ENCODE assay signal across 26 cellular contexts in the genomic region with DNA sequence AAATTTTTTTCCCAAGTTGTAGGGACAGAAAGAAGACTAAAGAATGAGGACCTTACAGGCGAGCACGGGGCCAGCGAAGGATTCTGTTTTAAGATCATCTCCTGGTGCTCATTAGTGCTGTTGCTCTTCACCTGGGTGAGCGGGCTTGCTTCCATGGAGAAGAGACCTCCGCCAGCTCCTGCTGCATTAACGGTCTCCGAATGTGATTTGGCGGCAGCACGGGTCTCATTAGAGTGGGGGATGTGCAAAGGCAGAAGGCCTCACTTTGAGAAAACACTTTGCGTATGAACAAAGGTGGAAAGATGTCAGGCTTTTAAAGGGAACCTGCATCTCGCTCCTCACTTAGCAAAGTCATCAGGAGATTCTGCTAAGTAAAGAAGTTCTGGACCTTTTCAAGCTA.
DNase-seq lines count a peak whose midpoint lies in the region; ATAC-seq, FAIRE-seq and TF ChIP-seq lines count a peak whose summit lies in the region.
"Had no signal": no experiment of that assay in that cellular context is flagged by ENCODE, and none has a peak within 500 bp of the region (broad histone marks: within the 10 kb centered on the region; RNA-seq: fewer than 3 reads in every experiment).

No MANE protein-coding gene starts in this region.

- peak; percentile 72 for FAIRE-seq in G401.6 (lab: Jason Lieb, UNC)
- FAIRE-seq: K562 had no signal

- H3K4me3 ChIP-seq in HUES6 (ENCODE audit: low read depth, low read length): no peak overlapping the region
- no peak overlapping the region for H3K4me3 ChIP-seq in neural progenitor cell
- H3K4me3 ChIP-seq: GM23248, K562, PC-9, SJSA1 had no signal

- H2AFZ ChIP-seq in neural progenitor cell (replicated peaks): peak overlapping the region; percentile 47
- H2AFZ ChIP-seq: GM23248, PC-9 had no signal

- H3K9ac ChIP-seq in HUES6 (ENCODE audit: low read length): peak overlapping the region; percentile 68
- H3K9ac ChIP-seq in neural progenitor cell: no peak overlapping the region
- H3K9ac ChIP-seq: GM23248 had no signal

- H3K36me3 ChIP-seq in HUES6 (ENCODE audit: control insufficient read depth, insufficient read depth, low read length) (no peaks in the 10 kb centered on the region), neural progenitor cell (no peaks in the 10 kb centered on the region)
- H3K36me3 ChIP-seq: SJSA1 had no signal

- peaks cover 54% of the 10 kb centered on the region for H3K4me1 Mint-ChIP-seq in glutamatergic neuron (ENCODE audit: low read depth, unreplicated experiment)
- H3K4me1 Mint-ChIP-seq in neural progenitor cell: peaks cover 29% of the 10 kb centered on the region

- TF ChIP-seq CTCF in glutamatergic neuron (IDR thresholded peaks at IDR 0.05; ENCODE audit: partially characterized antibody, unreplicated experiment) (no peak), neural progenitor cell (IDR thresholded peaks at IDR 0.05) (no peak)

- no peaks in the 10 kb centered on the region; the same call in 1 of the 2 replicates for H3K9me3 ChIP-seq in HUES6 (ENCODE audit: control insufficient read depth, insufficient read depth, low read depth, low read length)
- no peaks in the 10 kb centered on the region for H3K9me3 ChIP-seq in neural progenitor cell (ENCODE audit: low read depth)
- H3K9me3 ChIP-seq: SJSA1 had no signal

- H4K20me1 ChIP-seq in neural progenitor cell (ENCODE audit: low read depth): no peaks in the 10 kb centered on the region

- H3K27ac Mint-ChIP-seq in glutamatergic neuron (ENCODE audit: unreplicated experiment): peak overlapping the region; percentile 85
- no peak overlapping the region for H3K27ac Mint-ChIP-seq in neural progenitor cell

- H3K27ac ChIP-seq in HUES6 (ENCODE audit: low read depth, low read length) (peak overlapping the region; percentile 74; the same call in 1 of the 2 replicates), neural progenitor cell (no peak overlapping the region)
- H3K27ac ChIP-seq: GM23248, PC-9, SJSA1 had no signal

- H3K4me3 Mint-ChIP-seq in glutamatergic neuron (ENCODE audit: unreplicated experiment): no peak overlapping the region
- no peak overlapping the region for H3K4me3 Mint-ChIP-seq in neural progenitor cell
- H3K4me3 Mint-ChIP-seq: CD8-positive, alpha-beta memory T cell had no signal

- H3K4me1 ChIP-seq in HUES6 (ENCODE audit: control insufficient read depth, insufficient read depth, low read length) (peaks cover 32% of the 10 kb centered on the region), neural progenitor cell (peaks cover 32% of the 10 kb centered on the region)

- peaks cover 7% of the 10 kb centered on the region for H3F3A ChIP-seq in neural progenitor cell (ENCODE audit: low read depth)

- H3K27me3 ChIP-seq in HUES6 (ENCODE audit: control insufficient read depth, insufficient read depth, low read length): no peaks in the 10 kb centered on the region
- no peaks in the 10 kb centered on the region for H3K27me3 ChIP-seq in neural progenitor cell
- H3K27me3 ChIP-seq: SJSA1 had no signal

- H3K36me3 Mint-ChIP-seq in glutamatergic neuron (ENCODE audit: unreplicated experiment) (no peaks in the 10 kb centered on the region), neural progenitor cell (no peaks in the 10 kb centered on the region)

- peaks cover 7% of the 10 kb centered on the region for H3K9me3 Mint-ChIP-seq in glutamatergic neuron (ENCODE audit: unreplicated experiment)
- peaks cover 5% of the 10 kb centered on the region for H3K9me3 Mint-ChIP-seq in neural progenitor cell

- H3K79me2 ChIP-seq in neural progenitor cell (ENCODE audit: low read depth): no peaks in the 10 kb centered on the region

- no peak overlapping the region for H3K4me2 ChIP-seq in neural progenitor cell
- H3K4me2 ChIP-seq: PC-9 had no signal

- DNase-seq in glutamatergic neuron (no peak), neural progenitor cell (ENCODE audit: low spot score) (no peak), SW480 (ENCODE audit: low spot score) (no peak), NCI-H2081 (lab: John Stamatoyannopoulos, UW) (no peak)
- DNase-seq in activated T-cell treated with anti-CD3 and anti-CD28 coated beads, Interleukin-2, amount 50 U/mL, for 1 hour: no peak
- DNase-seq: C1 segment of cervical spinal cord; CD8-positive, alpha-beta memory T cell; DMS153; DND-41; GM23248; NCI-H1417; NCI-H1694; NCI-H2029 treated with DMSO at 0.1 percent for 48 hours; NCI-H2171 treated with DMSO at 0.1 percent for 48 hours; NCI-H345; NCI-H524; NCI-H774; PC-9; Right ventricle myocardium superior; T-helper 1 cell had no signal

- ATAC-seq in HG03520 (IDR thresholded peaks at IDR 0.05; ENCODE audit: unreplicated experiment): no peak
- ATAC-seq: HCT116, K562 had no signal

- H3K27me3 Mint-ChIP-seq in glutamatergic neuron (ENCODE audit: unreplicated experiment) (peaks cover 5% of the 10 kb centered on the region), neural progenitor cell (ENCODE audit: insufficient read depth, low read depth) (no peaks in the 10 kb centered on the region)
